In genomic region chr7:155373359-155374273, GRCh38 we compare ENCODE assay signal across 10 cellular contexts.
DNase-seq lines count a peak whose midpoint lies in the region; TF ChIP-seq lines count a peak whose summit lies in the region.
"Had no signal": no experiment of that assay in that cellular context is flagged by ENCODE, and none has a peak within 500 bp of the region (broad histone marks: within the 10 kb centered on the region; RNA-seq: fewer than 3 reads in every experiment).

No MANE protein-coding gene starts in this region.

- H3K27me3 ChIP-seq in CD8-positive, alpha-beta memory T cell (ENCODE audit: insufficient read depth, low read length, poor library complexity, severe bottlenecking): peaks cover 39% of the 10 kb centered on the region
- H3K27me3 ChIP-seq in SK-N-SH (ENCODE audit: insufficient read depth) (peaks cover 96% of the 10 kb centered on the region), esophagus (ENCODE audit: control insufficient read depth in 1 of 2, insufficient read depth in 2 of 2, low read length in 2 of 2) (peaks cover 6 to 36% of the 10 kb centered on the region in 2 donors), rectal smooth muscle tissue (ENCODE audit: control insufficient read depth, insufficient read depth, low read length) (peaks cover 62% of the 10 kb centered on the region)

- H3K79me2 ChIP-seq in SK-N-SH (ENCODE audit: insufficient read depth): no peaks in the 10 kb centered on the region

- no peak overlapping the region for H3K9ac ChIP-seq in SK-N-SH
- no peak overlapping the region for H3K9ac ChIP-seq in rectal smooth muscle tissue (ENCODE audit: low read length)

- peak overlapping the region in 1 of 8 donors; percentile 3 for H3K27ac Mint-ChIP-seq in CD8-positive, alpha-beta memory T cell

- H3K36me3 Mint-ChIP-seq in CD8-positive, alpha-beta memory T cell: no peaks in the 10 kb centered on the region

- no peaks in the 10 kb centered on the region for H3K9me3 ChIP-seq in CD8-positive, alpha-beta memory T cell (ENCODE audit: low read length)
- H3K9me3 ChIP-seq in SK-N-SH (no peaks in the 10 kb centered on the region), esophagus (ENCODE audit: control insufficient read depth in 2 of 2, insufficient read depth in 1 of 2, low read depth in 1 of 2, low read length in 1 of 2) (peaks cover 5 to 6% of the 10 kb centered on the region in 2 donors)

- peak overlapping the region in 6 of 7 donors; percentile 59 to 84 (median 64) for H3K4me3 Mint-ChIP-seq in CD8-positive, alpha-beta memory T cell

- CTCF ChIA-PET in CD8-positive, alpha-beta memory T cell (lab: Charles Lee): no interaction called here
- CTCF ChIA-PET in SK-N-SH (lab: Yijun Ruan, JAX): interaction anchor here (0.6 to 5.3 kb wide), 17 partner anchors 7 to 460 kb away, joined by 3 to 24 read pairs (median 3); no protein-coding TSS in a partner anchor

- peaks cover 10% of the 10 kb centered on the region for H3K4me1 ChIP-seq in CD8-positive, alpha-beta memory T cell (ENCODE audit: insufficient read depth, low read length)
- H3K4me1 ChIP-seq in SK-N-SH (ENCODE audit: control insufficient read depth in 1 of 2, insufficient read depth in 2 of 2, low read depth in 1 of 2, low read length in 1 of 2): no peaks in the 10 kb centered on the region
- peaks cover 11 to 22% of the 10 kb centered on the region in 2 donors for H3K4me1 ChIP-seq in esophagus (ENCODE audit: control insufficient read depth in 2 of 2, insufficient read depth in 2 of 2, low read length in 1 of 2)
- H3K4me1 ChIP-seq in rectal smooth muscle tissue (ENCODE audit: control insufficient read depth, insufficient read depth, low read length): no peaks in the 10 kb centered on the region

- H3K36me3 ChIP-seq in CD8-positive, alpha-beta memory T cell (ENCODE audit: insufficient read depth, low read length): no peaks in the 10 kb centered on the region
- no peaks in the 10 kb centered on the region for H3K36me3 ChIP-seq in SK-N-SH (replicated peaks in 1 of 2; ENCODE audit: control insufficient read depth in 1 of 2, insufficient read depth in 2 of 2, low read length in 1 of 2)
- no peaks in the 10 kb centered on the region for H3K36me3 ChIP-seq in esophagus (ENCODE audit: control insufficient read depth in 2 of 2, insufficient read depth in 2 of 2, low read length in 1 of 2)
- H3K36me3 ChIP-seq in rectal smooth muscle tissue (ENCODE audit: control insufficient read depth, insufficient read depth, low read length): no peaks in the 10 kb centered on the region

- H4K20me1 ChIP-seq in SK-N-SH (ENCODE audit: insufficient read depth): no peaks in the 10 kb centered on the region

- no peak for TF ChIP-seq EP300 in SK-N-SH (IDR thresholded peaks at IDR 0.05; ENCODE audit: borderline replicate concordance in 1 of 2, low read depth in 1 of 2, low read length in 1 of 2)

- H3K9me3 Mint-ChIP-seq in CD8-positive, alpha-beta memory T cell: peaks cover 0 to 1% (median 0%) of the 10 kb centered on the region in 5 donors

- no peak for TF ChIP-seq CTCF in SK-N-SH (IDR thresholded peaks at IDR 0.05)

- peak overlapping the region; percentile 54 for H2AFZ ChIP-seq in SK-N-SH (ENCODE audit: low read depth)

- 13% methylated on average over 61 of the region's 62 CpGs for WGBS in SK-N-SH (ENCODE audit: low lambda C conversion rate)
- WGBS in esophagus, 2 donors: 3 to 4% methylated on average over 61 to 62 of the region's 62 CpGs

- POLR2A ChIA-PET in CD8-positive, alpha-beta memory T cell (lab: Charles Lee): no interaction called here
- POLR2A ChIA-PET in SK-N-SH (lab: Yijun Ruan, JAX): interaction anchor here (0.6 kb wide), 1 partner anchor 154 kb away, joined by 3 read pairs; no protein-coding TSS in a partner anchor

- H3F3A ChIP-seq in SK-N-SH (replicated peaks; ENCODE audit: insufficient read depth): no peaks in the 10 kb centered on the region

- DNase-seq in CD8-positive, alpha-beta memory T cell: no peak
- peak; percentile 61 for DNase-seq in SK-N-SH
- no peak for DNase-seq in DMS 273 treated with DMSO at 0.1 percent for 48 hours (lab: John Stamatoyannopoulos, UW)
- no peak for DNase-seq in HK-2 (ENCODE audit: unreplicated experiment)
- DNase-seq in putamen (ENCODE audit: low spot score): no peak
- DNase-seq in DMS53 treated with DMSO at 0.1 percent for 48 hours (lab: John Stamatoyannopoulos, UW; ENCODE audit: unreplicated experiment): no peak
- DNase-seq: KG1, PC-3 had no signal

- peak overlapping the region; percentile 69 for H3K4me2 ChIP-seq in SK-N-SH

- H3K27me3 Mint-ChIP-seq in CD8-positive, alpha-beta memory T cell: peaks cover 51 to 79% of the 10 kb centered on the region in 2 donors

- H3K4me1 Mint-ChIP-seq in CD8-positive, alpha-beta memory T cell: peaks cover 27 to 51% (median 30%) of the 10 kb centered on the region in 3 donors

- H3K4me3 ChIP-seq in CD8-positive, alpha-beta memory T cell (ENCODE audit: low read length): no peak overlapping the region
- H3K4me3 ChIP-seq in SK-N-SH (ENCODE audit: low read depth in 2 of 2, low read length in 1 of 2) (peak overlapping the region; percentile 12 to 40; a peak in 3 of 4 replicates), esophagus (ENCODE audit: low read depth in 1 of 2, low read length in 2 of 2) (peak overlapping the region; percentile 11 to 28), rectal smooth muscle tissue (ENCODE audit: low read length) (peak overlapping the region; percentile 29)

- no peak overlapping the region for H3K27ac ChIP-seq in CD8-positive, alpha-beta memory T cell (ENCODE audit: low read depth, low read length)
- H3K27ac ChIP-seq in SK-N-SH (ENCODE audit: low read depth in 2 of 2, low read length in 1 of 2) (no peak overlapping the region), esophagus (ENCODE audit: low read depth in 2 of 2, low read length in 1 of 2) (no peak overlapping the region), rectal smooth muscle tissue (ENCODE audit: low read depth, low read length) (no peak overlapping the region)

- no peak for TF ChIP-seq RAD21 in SK-N-SH (IDR thresholded peaks at IDR 0.05; ENCODE audit: low read length)

- H3K9me2 ChIP-seq in SK-N-SH: no peaks in the 10 kb centered on the region

TF ChIP-seq in SK-N-SH, 30 proteins besides CTCF, POLR2A, EP300 and RAD21:
- peak; percentile 95; the same call in 1 of the 2 replicates for TF ChIP-seq EZH2phosphoT487 (IDR thresholded peaks at IDR 0.05; ENCODE audit: borderline replicate concordance, low read depth)
- TF ChIP-seq REST (IDR thresholded peaks at IDR 0.05; ENCODE audit: low read depth, low read length): no peak
